ENCODE assay signal across 12 cellular contexts in the genomic region with DNA sequence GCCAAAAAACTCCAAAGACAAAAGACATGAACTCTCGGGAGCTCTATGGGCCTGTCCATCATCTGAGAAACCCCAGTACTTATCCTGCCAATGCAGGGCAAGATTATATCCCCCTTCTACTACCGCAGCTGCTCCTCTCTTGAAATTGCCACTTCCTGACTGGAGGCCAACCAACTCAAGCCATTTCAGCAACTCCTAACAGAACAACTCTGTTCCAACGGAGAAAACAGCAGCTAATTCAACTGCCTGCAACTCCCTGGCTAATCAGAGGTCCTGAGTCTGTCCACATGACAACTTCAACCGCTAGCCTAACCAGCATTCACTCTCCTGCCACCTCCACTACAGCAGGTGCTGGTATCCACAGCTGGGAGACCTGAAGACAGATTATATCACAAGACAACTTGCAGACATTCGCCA. TPM values are rescaled to one million over a fixed set of nuclear protein-coding genes. Genes with fewer than 3 reads are reported as not detected.
DNase-seq lines count a peak whose midpoint lies in the region; ATAC-seq and TF ChIP-seq lines count a peak whose summit lies in the region.
"Had no signal": no experiment of that assay in that cellular context is flagged by ENCODE, and none has a peak within 500 bp of the region (broad histone marks: within the 10 kb centered on the region; RNA-seq: fewer than 3 reads in every experiment).

No MANE protein-coding gene starts in this region.

- H3K27me3 ChIP-seq in BLaER1 = no peaks in the 10 kb centered on the region
- no peaks in the 10 kb centered on the region for H3K27me3 ChIP-seq in SJCRH30
- no peaks in the 10 kb centered on the region for H3K27me3 ChIP-seq in right cardiac atrium (ENCODE audit: control insufficient read depth, insufficient read depth)
- H3K27me3 ChIP-seq: BE2C had no signal

- H3K9me3 ChIP-seq in BLaER1 (peaks cover 44% of the 10 kb centered on the region), SJCRH30 (replicated peaks) (peaks cover 4% of the 10 kb centered on the region; the same call in 1 of the 2 replicates), right cardiac atrium (ENCODE audit: control insufficient read depth, low read length) (no peaks in the 10 kb centered on the region)
- H3K9me3 ChIP-seq: BE2C had no signal

- H3K4me2 ChIP-seq in BLaER1 = peak overlapping the region; percentile 41

- ATAC-seq in GM21723 (IDR thresholded peaks at IDR 0.05; ENCODE audit: unreplicated experiment) (peak; percentile 60), right cardiac atrium (peak; percentile 41 to 44)
- ATAC-seq: HCT116 had no signal

- H3K36me3 ChIP-seq in BLaER1 (no peaks in the 10 kb centered on the region), SJCRH30 (no peaks in the 10 kb centered on the region)
- H3K36me3 ChIP-seq: BE2C had no signal

- H3K4me1 ChIP-seq in BLaER1 (peaks cover 14% of the 10 kb centered on the region), SJCRH30 (peaks cover 5% of the 10 kb centered on the region), right cardiac atrium (ENCODE audit: control insufficient read depth, insufficient read depth, low read length) (no peaks in the 10 kb centered on the region)

- H4K20me1 ChIP-seq in BLaER1 = peaks cover 19% of the 10 kb centered on the region; the same call in 1 of the 2 replicates

- WGBS in right cardiac atrium = 25% methylated on average over 5 of the region's 5 CpGs

- no peak overlapping the region for H3K27ac ChIP-seq in BLaER1
- no peak overlapping the region for H3K27ac ChIP-seq in SJCRH30
- no peak overlapping the region for H3K27ac ChIP-seq in right cardiac atrium (ENCODE audit: low read length)

- H3K9ac ChIP-seq in BLaER1 = peak overlapping the region; percentile 47

- peak; percentile 4 to 23 for DNase-seq in SJCRH30
- no peak for DNase-seq in right cardiac atrium
- DNase-seq in NCI-H524 treated with DMSO at 0.1 percent for 48 hours (lab: John Stamatoyannopoulos, UW) = no peak
- DNase-seq in GM20000 (ENCODE audit: low spot score) = no peak
- DNase-seq in 8988T = no peak
- no peak for DNase-seq in NCI-H1092 treated with DMSO at 0.1 percent for 48 hours (lab: John Stamatoyannopoulos, UW)
- DNase-seq: activated CD4-positive, alpha-beta T cell treated with anti-CD3 and anti-CD28 coated beads, Interleukin-2, amount 10 ng/mL, durations not matched to agents 7 days and 5 days; BE2C; stimulated activated CD4-positive, alpha-beta T cell treated with anti-CD3 and anti-CD28 coated beads, Interleukin-15, amount 100 ng/mL, for 24 hours had no signal

- no peak for TF ChIP-seq CTCF in GM20000 (IDR thresholded peaks at IDR 0.05; ENCODE audit: extremely low read depth, missing control alignments)

- H3K4me3 ChIP-seq in BLaER1 (no peak overlapping the region), SJCRH30 (no peak overlapping the region), right cardiac atrium (ENCODE audit: low read length) (no peak overlapping the region)

- intact Hi-C loops in right cardiac atrium (cut with DNase I) = loop anchor here in 1 of 4 donors (10.0 kb wide), 1 partner anchor 291 kb away; the partner anchor contains the start of gene PLXNC1

RNA-seq across cellular contexts. Expression of gene CEP83, which starts 24.1 kb away (rescaled TPM):
- total RNA-seq in SJCRH30 (2014; rRNA removed; shearing (Covaris generic)) = 18.8 and 24.6 TPM in 2 replicates
- total RNA-seq in right cardiac atrium = 10 to 100 TPM; 14.4 to 45.7 (median 23.1) TPM
- 27.4 TPM for polyA plus RNA-seq in right cardiac atrium

Comparison
In these comparisons a context has a peak if more than half of its experiments do, and no peak if none do; other contexts are left out.
1. DNase-seq: peak in SJCRH30 (2 of 2); none in right cardiac atrium (0 of 3), NCI-H524 treated with DMSO at 0.1 percent for 48 hours (single experiment), GM20000 (single experiment), 8988T (single experiment) and NCI-H1092 treated with DMSO at 0.1 percent for 48 hours (single experiment).